Comparison of ENCODE assay signal across 27 cellular contexts in genomic region chr6:45739058-45739457, GRCh38.
"Had no signal": no experiment of that assay in that cellular context is flagged by ENCODE, and none has a peak within 500 bp of the region (broad histone marks: within the 10 kb centered on the region; RNA-seq: fewer than 3 reads in every experiment).

No MANE protein-coding gene starts in this region.

- H3K36me3 ChIP-seq: stomach, suprapubic skin, thoracic aorta, thyroid gland, tibial artery, tibial nerve, transverse colon, upper lobe of left lung, upper lobe of right lung, uterus, vagina had no signal

- H3K27me3 ChIP-seq: stomach, suprapubic skin, testis, thyroid gland, tibial artery, tibial nerve, transverse colon, upper lobe of left lung, upper lobe of right lung, uterus, vagina had no signal

- DNase-seq: stimulated activated CD4-positive, alpha-beta T cell treated with anti-CD3 and anti-CD28 coated beads, Interleukin-2, amount 100 ng/mL, for 48 hours; stimulated activated CD4-positive, alpha-beta T cell treated with anti-CD3 and anti-CD28 coated beads, Interleukin-4, amount 100 ng/mL, for 1 hour; stimulated activated CD4-positive, alpha-beta T cell treated with anti-CD3 and anti-CD28 coated beads, Interleukin-4, amount 100 ng/mL, for 24 hours; stimulated activated CD4-positive, alpha-beta T cell treated with anti-CD3 and anti-CD28 coated beads, Interleukin-4, amount 100 ng/mL, for 4 hours; stimulated activated CD8-positive, alpha-beta memory T cell treated with anti-CD3 and anti-CD28 coated beads, Interleukin-4, amount 100 ng/mL, for 48 hours; stimulated activated naive B cell treated with anti-CD40 and anti-IgM and Interleukin-4, amounts not matched to agents 10 μg/mL and 1 μg/mL and 100 μg/mL, for 72 hours; stimulated activated naive CD4-positive, alpha-beta T cell; stimulated activated naive CD4-positive, alpha-beta T cell treated with Interleukin-2 at 50 U/mL for 16 hours; stimulated activated naive CD8-positive, alpha-beta T cell treated with anti-CD3 and anti-CD28 coated beads, Interleukin-15, amount 100 ng/mL, for 72 hours; stimulated activated naive CD8-positive, alpha-beta T cell treated with anti-CD3 and anti-CD28 coated beads, Interleukin-15, Interleukin-2, amounts not matched to agents 100 U/mL and 50 U/mL, for 24 hours; stomach; substantia nigra; testis; thyroid gland; tibial artery; transverse colon; trophoblast cell; upper lobe of left lung; upper lobe of right lung; uterus had no signal

- ATAC-seq: stimulated activated effector memory CD8-positive, alpha-beta T cell treated with anti-CD3 and anti-CD28 coated beads, Interleukin-12 subunit alpha, Interleukin-12 subunit beta, amount 100 ng/mL, for 72 hours; stimulated activated memory B cell treated with anti-CD40 and anti-IgM and Interleukin-4, amounts not matched to agents 10 μg/mL and 1 μg/mL and 100 μg/mL, for 72 hours; stimulated activated naive B cell treated with anti-CD40 and anti-IgM and Interleukin-4, amounts not matched to agents 10 μg/mL and 1 μg/mL and 100 μg/mL, for 72 hours; stimulated activated naive CD8-positive, alpha-beta T cell treated with anti-CD3 and anti-CD28 coated beads, Interleukin-15, amount 100 ng/mL, for 72 hours; stimulated activated naive CD8-positive, alpha-beta T cell treated with anti-CD3 and anti-CD28 coated beads, Interleukin-15, Interleukin-2, amounts not matched to agents 100 U/mL and 50 U/mL, for 24 hours; upper lobe of right lung had no signal

- H3K9me3 ChIP-seq: stomach, suprapubic skin, testis, thoracic aorta, thyroid gland, tibial artery, tibial nerve, transverse colon, upper lobe of left lung, upper lobe of right lung, uterus, vagina had no signal

- FAIRE-seq: urothelium cell line had no signal

- H3K4me1 ChIP-seq: testis, uterus had no signal

- H3K27ac ChIP-seq: stomach, suprapubic skin, testis, thoracic aorta, thyroid gland, tibial artery, tibial nerve, transverse colon, upper lobe of left lung, upper lobe of right lung, uterus, vagina had no signal

- H3K4me3 ChIP-seq: stomach, suprapubic skin, testis, thoracic aorta, thyroid gland, tibial artery, tibial nerve, transverse colon, upper lobe of left lung, upper lobe of right lung, uterus, vagina had no signal
